Comparison of ENCODE assay signal across 19 cellular contexts in the genomic region with DNA sequence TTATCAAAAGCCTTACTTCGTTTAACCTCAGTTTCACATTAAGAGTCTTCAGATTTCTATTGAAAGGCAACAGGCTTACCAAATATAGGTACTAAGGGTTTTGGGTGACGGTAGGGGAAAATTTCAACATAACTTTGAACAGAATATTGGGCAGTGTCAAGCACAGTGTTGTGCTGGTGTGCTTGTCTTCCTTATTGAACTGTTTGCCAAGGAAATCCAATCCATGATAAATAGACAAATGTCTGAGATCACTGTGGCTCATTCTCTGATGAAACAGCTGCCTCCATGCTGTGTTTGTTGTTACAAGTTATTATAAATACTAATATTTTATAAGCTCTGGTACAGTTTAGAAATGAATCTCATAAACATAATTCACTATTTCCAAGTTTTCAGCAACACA.
DNase-seq lines count a peak whose midpoint lies in the region; ATAC-seq lines count a peak whose summit lies in the region.
"Had no signal": no experiment of that assay in that cellular context is flagged by ENCODE, and none has a peak within 500 bp of the region (broad histone marks: within the 10 kb centered on the region; RNA-seq: fewer than 3 reads in every experiment).

No MANE protein-coding gene starts in this region.

- ATAC-seq in GM19395 (IDR thresholded peaks at IDR 0.05; ENCODE audit: unreplicated experiment) (no peak), HG03520 (IDR thresholded peaks at IDR 0.05; ENCODE audit: unreplicated experiment) (no peak)
- ATAC-seq: A549, SK-N-SH treated with all-trans-retinoic acid at 6 μM for 48 hours had no signal

- DNase-seq in COLO668 (lab: John Stamatoyannopoulos, UW; ENCODE audit: unreplicated experiment) (peak; percentile 1), LHCN-M2 (ENCODE audit: low read depth) (peak; percentile 6), SHP77 (lab: John Stamatoyannopoulos, UW) (peak; percentile 57 to 66), iris pigment epithelial cell (ENCODE audit: low read depth) (peak; percentile 23), NCI-H345 (lab: John Stamatoyannopoulos, UW) (no peak)
- DNase-seq: CD4-positive, alpha-beta T cell; DMS79; H7; HFFc6; NCI-H1092; NCI-H1436 treated with DMSO at 0.1 percent for 48 hours; NCI-H2227 treated with DMSO at 0.1 percent for 48 hours; NCI-H524 treated with DMSO at 0.1 percent for 48 hours; Right ventricle myocardium superior; T-helper 1 cell had no signal
